Comparison of ENCODE assay signal across 8 cellular contexts in the genomic region with DNA sequence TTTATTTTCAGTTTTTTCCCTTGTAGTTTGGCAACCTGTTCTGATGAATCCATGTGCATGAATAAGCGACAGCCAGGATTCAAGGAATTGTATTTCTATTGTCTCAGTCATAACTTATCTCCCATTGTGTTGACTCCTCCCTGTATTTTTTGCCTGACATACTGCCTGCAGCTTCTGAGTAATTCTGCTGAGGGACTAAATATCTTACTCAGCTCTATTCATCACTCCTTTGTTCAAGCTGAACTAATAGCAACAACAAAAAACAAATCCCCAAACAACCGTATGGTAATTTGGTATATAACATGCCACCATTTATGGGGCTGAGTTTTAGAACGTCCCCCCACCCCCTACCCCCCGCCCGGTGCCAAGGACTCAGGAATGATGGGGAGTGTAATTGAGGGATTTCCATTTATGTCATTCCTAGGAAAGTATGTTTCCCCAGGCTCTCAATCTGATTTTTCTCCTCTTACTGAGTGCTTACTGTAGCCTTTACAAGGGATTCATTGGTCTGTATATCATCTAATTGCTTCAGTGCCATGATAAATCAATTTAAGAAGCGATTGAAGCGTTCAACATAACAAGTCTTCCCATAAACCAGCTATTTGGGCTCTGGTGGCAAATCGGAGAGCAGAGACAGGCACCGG. TPM values are rescaled to one million over a fixed set of nuclear protein-coding genes. Genes with fewer than 3 reads are reported as not detected.
A peak's percentile ranks its signal among the peaks of the same experiment; 100 is the strongest.
DNase-seq lines count a peak whose midpoint lies in the region; ATAC-seq, FAIRE-seq and TF ChIP-seq lines count a peak whose summit lies in the region.

No MANE protein-coding gene starts in this region.

- peak overlapping the region; percentile 65 for H3K9ac ChIP-seq in GM12878 (ENCODE audit: control insufficient read depth, insufficient read depth, low read length)

- peak overlapping the region; percentile 95 for H3K4me2 ChIP-seq in GM12878 (ENCODE audit: control insufficient read depth, insufficient read depth)

- RAD21 ChIA-PET in GM12878 (lab: Charles Lee; ENCODE audit: unreplicated experiment), result interaction anchor here (0.8 to 10.2 kb wide), 45 partner anchors 7 to 424 kb away, joined by 3 to 303 read pairs (median 10); a partner anchor contains a TSS

- no peak for FAIRE-seq in GM12878 (lab: Jason Lieb, UNC)

- POLR2A ChIA-PET in GM12878 (lab: Charles Lee), result interaction anchor here (0.9 to 4.3 kb wide), 13 partner anchors 9 to 424 kb away, joined by 3 to 20 read pairs (median 5); a partner anchor contains a TSS

- no peaks in the 10 kb centered on the region for H3K36me3 ChIP-seq in GM12878 (ENCODE audit: control insufficient read depth in 2 of 2, insufficient read depth in 2 of 2, low read length in 1 of 2)
- H3K36me3 ChIP-seq in vagina, result no peaks in the 10 kb centered on the region

- H3K27ac ChIP-seq in HL-60 (replicated peaks), result peak overlapping the region; percentile 19
- peak overlapping the region; percentile 52 for H3K27ac ChIP-seq in GM12878 (ENCODE audit: control insufficient read depth, insufficient read depth)
- H3K27ac ChIP-seq in vagina, result peak overlapping the region; percentile 78

- H4K20me1 ChIP-seq in GM12878 (ENCODE audit: control insufficient read depth, insufficient read depth), result no peaks in the 10 kb centered on the region

- WGBS in GM12878 (ENCODE audit: insufficient coverage, insufficient replicate concordance, low lambda C conversion rate, missing lambda C conversion rate), result 49% methylated on average over 9 of the region's 9 CpGs
- WGBS in lower leg skin, 2 donors, result 10 to 12% methylated on average over 9 of the region's 9 CpGs

- no peak for TF ChIP-seq CTCF in HL-60 (IDR thresholded peaks at IDR 0.05; ENCODE audit: insufficient read depth, low read length)
- no peak for TF ChIP-seq CTCF in GM12878 (IDR thresholded peaks at IDR 0.05 in 2 of 3, conservative IDR thresholded peaks at IDR 0.05 in 1 of 3; ENCODE audit: control insufficient read depth in 2 of 3, extremely low read depth in 1 of 3, insufficient read depth in 1 of 3, low read depth in 3 of 3, low read length in 3 of 3)
- TF ChIP-seq CTCF in lower leg skin (IDR thresholded peaks at IDR 0.05), result no peak
- TF ChIP-seq CTCF in vagina (IDR thresholded peaks at IDR 0.05), result no peak

- no peak for TF ChIP-seq POLR2A in GM12878 (IDR thresholded peaks at IDR 0.05; ENCODE audit: low read depth, low read length)
- TF ChIP-seq POLR2A in lower leg skin (IDR thresholded peaks at IDR 0.05), result no peak
- no peak for TF ChIP-seq POLR2A in vagina (IDR thresholded peaks at IDR 0.05)

- peak overlapping the region; percentile 97 for H2AFZ ChIP-seq in GM12878 (ENCODE audit: control insufficient read depth, low read depth, low read length)

- H3K4me1 ChIP-seq in GM12878 (ENCODE audit: control insufficient read depth, insufficient read depth, low read length) (peaks cover 29% of the 10 kb centered on the region), vagina (peaks cover 15% of the 10 kb centered on the region)

- no peak for TF ChIP-seq RAD21 in GM12878 (IDR thresholded peaks at IDR 0.05; ENCODE audit: insufficient read depth, low read depth, low read length)

- TF ChIP-seq EP300 in GM12878 (IDR thresholded peaks at IDR 0.05; ENCODE audit: borderline replicate concordance in 1 of 2, control insufficient read depth in 1 of 2, low read depth in 2 of 2, low read length in 2 of 2), result no peak

- BruUV-seq in GM12878 (replicated peaks; lab: Mats Ljungman, UMichigan), result no TSS peak

- intact Hi-C loops in GM12878 (cut with micrococcal nuclease; ENCODE audit: unreplicated experiment) (loop anchor here (5.0 kb wide), 1 partner anchor 331 kb away; no protein-coding TSS in a partner anchor), lower leg skin (cut with DNase I; ENCODE audit: low total_unique reads) (loop anchor here (5.0 kb wide), 1 partner anchor 424 kb away; a partner anchor contains a TSS), vagina (cut with DNase I) (loop anchor here (5.0 to 10.0 kb wide), 2 partner anchors 147 to 424 kb away; a partner anchor contains a TSS)

- H3K9me3 ChIP-seq in GM12878 (replicated peaks; ENCODE audit: control insufficient read depth, insufficient read depth, low read length), result no peaks in the 10 kb centered on the region; the same call in 2 of the 3 replicates
- H3K9me3 ChIP-seq in vagina, result no peaks in the 10 kb centered on the region

- H3K27me3 ChIP-seq in HL-60 (ENCODE audit: insufficient read depth, poor library complexity, severe bottlenecking) (no peaks in the 10 kb centered on the region), GM12878 (replicated peaks in 1 of 2; ENCODE audit: control insufficient read depth in 2 of 2, insufficient read depth in 2 of 2, low read length in 1 of 2) (no peaks in the 10 kb centered on the region), vagina (no peaks in the 10 kb centered on the region)

- CTCF ChIA-PET in GM12878 (lab: Yijun Ruan, JAX), result interaction anchor here (0.6 to 11.3 kb wide), 53 partner anchors 9 to 424 kb away, joined by 3 to 413 read pairs (median 8); a partner anchor contains a TSS

- H3K4me3 ChIP-seq in HL-60 (replicated peaks; ENCODE audit: insufficient read depth, low read length) (peak overlapping the region; percentile 32), GM12878 (peak overlapping the region; percentile 62), lower leg skin (ENCODE audit: low read depth, poor library complexity, severe bottlenecking) (peak overlapping the region; percentile 2), vagina (peak overlapping the region; percentile 40 to 43)

- DNase-seq in AG20443 (ENCODE audit: low spot score), result peak; percentile 56
- no peak for DNase-seq in HL-60 (ENCODE audit: low read depth in 1 of 2, low spot score in 1 of 2)
- no peak for DNase-seq in GM12878 (ENCODE audit: low read depth, low spot score)
- DNase-seq in lower leg skin (ENCODE audit: low spot score in 2 of 2), result no peak
- no peak for DNase-seq in vagina (ENCODE audit: extremely low spot score in 2 of 2)
- DNase-seq in GDM1 (lab: John Stamatoyannopoulos, UW), result no peak
- DNase-seq in SIG-M5 treated with dmso at 0.1 percent for 504 hours (lab: John Stamatoyannopoulos, UW; ENCODE audit: unreplicated experiment), result no peak
- no peak for DNase-seq in islet precursor cell

- no peaks in the 10 kb centered on the region for H3K79me2 ChIP-seq in GM12878 (ENCODE audit: control insufficient read depth, insufficient read depth, low read length)

- SMC1A ChIA-PET in GM12878 (lab: Charles Lee; ENCODE audit: uncharacterized antibody, unreplicated experiment), result interaction anchor here (0.8 to 26.7 kb wide), 52 partner anchors 11 to 425 kb away, joined by 3 to 583 read pairs (median 5); a partner anchor contains a TSS

- in situ Hi-C loops in GM12878 (cut with MboI), result loop anchor here (5.0 kb wide), 2 partner anchors 334 to 424 kb away; a partner anchor contains a TSS

- ATAC-seq in GM12878, result peak; percentile 11

TF ChIP-seq in GM12878, 131 proteins besides CTCF, POLR2A, EP300 and RAD21:
- TF ChIP-seq IKZF1 (conservative IDR thresholded peaks at IDR 0.05) (no peak), GATAD2B (conservative IDR thresholded peaks at IDR 0.05; ENCODE audit: low read depth) (0 out of 2 replicates have a peak, but pooled peaks have one; percentile 35), RBBP5 (conservative IDR thresholded peaks at IDR 0.05) (no peak), SPI1 (IDR thresholded peaks at IDR 0.05; ENCODE audit: borderline replicate concordance, insufficient read depth, low read depth, low read length) (no peak)

RNA-seq across cellular contexts. Expression of a gene that starts 40.9 kb away (rescaled TPM):
- 115 and 125 TPM in 2 replicates for total RNA-seq in GM12878 (2013; cell fraction: nucleolus; rRNA removed)
- total RNA-seq in GM12878 (2014; rRNA removed) (93.1 and 105 TPM in 2 replicates), GM12878 (2014; rRNA removed; fragmentation: Illumina TruSeq; extraction: Trizol) (92.9 and 93.3 TPM in 2 replicates), GM12878 (2021) (90.0 and 103 TPM in 2 replicates), lower leg skin (100 to 1,000 TPM in 3 of 4 donors, 10 to 100 TPM in 1; 88.6 to 176 (median 132) TPM), vagina (137 TPM)
- 50.7 TPM for polyA plus RNA-seq in GM12878 (2011; ENCODE audit: low read depth)
- polyA plus RNA-seq in GM12878 (2011; rRNA removed) (125 and 160 TPM in 2 replicates), GM12878 (2014; fragmentation: Illumina TruSeq; extraction: Trizol) (97.5 and 128 TPM in 2 replicates), GM12878 (2014; fragmentation: Nextera tagmentation; extraction: Ambion mirVana) (10 to 100 TPM; 38.6 to 62.4 TPM), GM12878 (2014; rRNA removed) (52.9 and 58.6 TPM in 2 replicates), GM12878 (2016; fragmentation: Nextera tagmentation; extraction: Ambion mirVana) (10 to 100 TPM; 92.0 to 99.7 TPM)
- polyA plus RNA-seq in GM12878 (2011; cell fraction: cytosol; rRNA removed), result 69.7 and 112 TPM in 2 replicates
- polyA plus RNA-seq in GM12878 (2011; cell fraction: nucleus; rRNA removed), result 104 and 115 TPM in 2 replicates
- 62.5 and 78.6 TPM in 2 replicates for polyA plus RNA-seq in GM12878 (2012)
- polyA minus RNA-seq in GM12878 (2011; rRNA and poly(A)+ RNA removed), result 171 and 220 TPM in 2 replicates
- polyA minus RNA-seq in GM12878 (2011; cell fraction: cytosol; rRNA and poly(A)+ RNA removed), result 52.4 and 52.5 TPM in 2 replicates
- 61.4 and 80.0 TPM in 2 replicates for polyA minus RNA-seq in GM12878 (2011; cell fraction: nucleus; rRNA and poly(A)+ RNA removed)

RNA-seq across cellular contexts. Expression of a gene that starts 55.6 kb away (rescaled TPM):
- total RNA-seq in GM12878 (2013; cell fraction: nucleolus; rRNA removed), result 75.1 and 80.9 TPM in 2 replicates
- total RNA-seq in GM12878 (2014; rRNA removed), result 140 and 157 TPM in 2 replicates
- total RNA-seq in GM12878 (2014; rRNA removed; fragmentation: Illumina TruSeq; extraction: Trizol), result 178 and 183 TPM in 2 replicates
- 116 and 124 TPM in 2 replicates for total RNA-seq in GM12878 (2021)
- 51.5 TPM for polyA plus RNA-seq in GM12878 (2011; ENCODE audit: low read depth)
- polyA plus RNA-seq in GM12878 (2011; rRNA removed), result 169 and 264 TPM in 2 replicates
- polyA plus RNA-seq in GM12878 (2011; cell fraction: cytosol; rRNA removed), result 66.2 and 70.2 TPM in 2 replicates
- polyA plus RNA-seq in GM12878 (2011; cell fraction: nucleus; rRNA removed), result 51.6 and 57.2 TPM in 2 replicates
- polyA plus RNA-seq in GM12878 (2012), result 82.6 and 119 TPM in 2 replicates
- 180 and 219 TPM in 2 replicates for polyA plus RNA-seq in GM12878 (2014; fragmentation: Illumina TruSeq; extraction: Trizol)
- polyA plus RNA-seq in GM12878 (2014; fragmentation: Nextera tagmentation; extraction: Ambion mirVana), result 100 to 1,000 TPM; 217 to 324 TPM
- 108 and 144 TPM in 2 replicates for polyA plus RNA-seq in GM12878 (2014; rRNA removed)
- 100 to 1,000 TPM; 177 to 181 TPM for polyA plus RNA-seq in GM12878 (2016; fragmentation: Nextera tagmentation; extraction: Ambion mirVana)
- 69.6 and 132 TPM in 2 replicates for polyA minus RNA-seq in GM12878 (2011; rRNA and poly(A)+ RNA removed)
- polyA minus RNA-seq in GM12878 (2011; cell fraction: cytosol; rRNA and poly(A)+ RNA removed), result 56.4 and 60.0 TPM in 2 replicates
- 30.6 and 45.0 TPM in 2 replicates for polyA minus RNA-seq in GM12878 (2011; cell fraction: nucleus; rRNA and poly(A)+ RNA removed)
- total RNA-seq in lower leg skin, result 10 to 100 TPM; 52.0 to 61.2 (median 54.7) TPM
- total RNA-seq in vagina, result 34.4 TPM

Comparison
In these comparisons a context has a peak if more than half of its experiments do, and no peak if none do; other contexts are left out.
1. H3K27ac ChIP-seq: peak in every context shown above with its lines; median percentile 78 in vagina; 52 in GM12878; 19 in HL-60.
2. H3K4me3 ChIP-seq: peak in every context shown above with its lines; median percentile 62 in GM12878; 42 in vagina; 32 in HL-60; 2 in lower leg skin.